ENCODE assay signal across 14 cellular contexts in genomic region chr12:19369691-19370148, GRCh38.
DNase-seq lines count a peak whose midpoint lies in the region; ATAC-seq and TF ChIP-seq lines count a peak whose summit lies in the region.
"Had no signal": no experiment of that assay in that cellular context is flagged by ENCODE, and none has a peak within 500 bp of the region (broad histone marks: within the 10 kb centered on the region; RNA-seq: fewer than 3 reads in every experiment).

No MANE protein-coding gene starts in this region.

- H3K27me3 ChIP-seq in stomach = no peaks in the 10 kb centered on the region
- H3K27me3 ChIP-seq: thyroid gland had no signal

- no peaks in the 10 kb centered on the region for H3K4me1 ChIP-seq in stomach
- H3K4me1 ChIP-seq: thyroid gland had no signal

- intact Hi-C loops in stomach (cut with DNase I; ENCODE audit: low total_unique reads) = no loop called here

- no peak for TF ChIP-seq EP300 in stomach (IDR thresholded peaks at IDR 0.05)

- peak overlapping the region in 2 of 5 donors; percentile 26 to 40 for H3K27ac ChIP-seq in stomach
- H3K27ac ChIP-seq: thyroid gland had no signal

- DNase-seq in AG08395 (ENCODE audit: low spot score) (peak; percentile 28), LHCN-M2 (ENCODE audit: low read depth) (peak; percentile 89), cerebellum (ENCODE audit: low spot score) (peak; percentile 52), iris pigment epithelial cell (ENCODE audit: low read depth) (peak; percentile 72), stomach (no peak)
- DNase-seq in central memory CD4-positive, alpha-beta T cell = no peak
- DNase-seq: activated CD4-positive, alpha-beta T cell treated with anti-CD3 and anti-CD28 coated beads, Interleukin-2, amount 50 U/mL, for 48 hours; AML-193; mesendoderm; NCI-H1436 treated with DMSO at 0.1 percent for 48 hours; T-cell; thyroid gland had no signal

- no peak for TF ChIP-seq POLR2A in stomach (IDR thresholded peaks at IDR 0.05)

- ATAC-seq in HG03469 (IDR thresholded peaks at IDR 0.05; ENCODE audit: unreplicated experiment) (no peak), GM19452 (IDR thresholded peaks at IDR 0.05; ENCODE audit: unreplicated experiment) (no peak)
- ATAC-seq: T-cell had no signal

- 72 to 86% (median 81%) methylated on average over 6 of the region's 6 CpGs for whole genome bisulfite sequencing in stomach, 5 donors

- TF ChIP-seq CTCF in stomach (IDR thresholded peaks at IDR 0.05) = no peak

- H3K4me3 ChIP-seq in stomach = no peak overlapping the region
- H3K4me3 ChIP-seq: thyroid gland had no signal

- H3K36me3 ChIP-seq in stomach = peaks cover 24 to 95% (median 93%) of the 10 kb centered on the region in 4 donors

- H3K9me3 ChIP-seq in stomach = no peaks in the 10 kb centered on the region
- H3K9me3 ChIP-seq: thyroid gland had no signal

Comparison
In these comparisons a context has a peak if more than half of its experiments do, and no peak if none do; other contexts are left out.
1. DNase-seq: peak in AG08395 (single experiment), LHCN-M2 (single experiment), cerebellum (single experiment) and iris pigment epithelial cell (single experiment); none in stomach (single experiment) and central memory CD4-positive, alpha-beta T cell (single experiment).